8 cellular contexts compared by ENCODE assay signal in genomic region chr21:33916200-33916567, GRCh38. TPM values are rescaled to one million over a fixed set of nuclear protein-coding genes. Genes with fewer than 3 reads are reported as not detected.
DNase-seq lines count a peak whose midpoint lies in the region; ATAC-seq, FAIRE-seq and TF ChIP-seq lines count a peak whose summit lies in the region.

No MANE protein-coding gene starts in this region.

- no peak overlapping the region for H2BK120ac ChIP-seq in mesenchymal stem cell (ENCODE audit: low read depth, low read length)

- peak overlapping the region; percentile 54 for H2AK5ac ChIP-seq in mesenchymal stem cell (ENCODE audit: low read length, severe bottlenecking)

- H3K4me2 ChIP-seq in A549 (peak overlapping the region; percentile 73), mesenchymal stem cell (ENCODE audit: low read length, poor library complexity, severe bottlenecking) (peak overlapping the region; percentile 82)

- CTCF ChIA-PET in A549 (lab: Yijun Ruan, JAX) = no interaction called here

- peak overlapping the region; percentile 97 for H3K9ac ChIP-seq in mesenchymal stem cell (ENCODE audit: low read length)

- H3K27ac ChIP-seq in A549 = peak overlapping the region; percentile 61 to 96
- H3K27ac ChIP-seq in body of pancreas = peak overlapping the region in 3 of 4 donors; percentile 68 to 84 (median 75)
- no peak overlapping the region for H3K27ac ChIP-seq in mesenchymal stem cell (ENCODE audit: low read length, poor library complexity, severe bottlenecking)

- peaks cover 8% of the 10 kb centered on the region; the same call in 1 of the 3 replicates for H3K4me1 ChIP-seq in A549
- H3K4me1 ChIP-seq in body of pancreas = peaks cover 17% of the 10 kb centered on the region
- H3K4me1 ChIP-seq in mesenchymal stem cell (ENCODE audit: control insufficient read depth, insufficient read depth, low read depth, low read length) = peaks cover 2% of the 10 kb centered on the region

- peak overlapping the region in 1 of 2 experiments; percentile 77 for H3K4ac ChIP-seq in mesenchymal stem cell (ENCODE audit: low read depth in 1 of 2, low read length in 2 of 2)

- peak overlapping the region; percentile 18 for H2AFZ ChIP-seq in mesenchymal stem cell (ENCODE audit: low read depth, low read length)

- ATAC-seq in A549 = peak in 1 of 2 experiments; percentile 6; a peak in 2 of 6 replicates
- no peak for ATAC-seq in body of pancreas
- no peak for ATAC-seq in GM19397 (IDR thresholded peaks at IDR 0.05; ENCODE audit: unreplicated experiment)

- H3K27me3 ChIP-seq in body of pancreas = no peaks in the 10 kb centered on the region
- no peaks in the 10 kb centered on the region for H3K27me3 ChIP-seq in mesenchymal stem cell (ENCODE audit: control insufficient read depth in 1 of 2, insufficient read depth in 1 of 2, low read length in 2 of 2)

- FAIRE-seq in A549 (lab: Jason Lieb, UNC) = no peak

- peak overlapping the region; percentile 37 to 78 for H3K18ac ChIP-seq in mesenchymal stem cell (ENCODE audit: low read depth in 1 of 2, low read length in 2 of 2)

- H3K27ac Mint-ChIP-seq in HFFc6 = peak overlapping the region; percentile 77

- peak overlapping the region; percentile 99 for H3K4me3 Mint-ChIP-seq in HFFc6

- TF ChIP-seq CTCF in A549 (IDR thresholded peaks at IDR 0.05) = no peak
- no peak for TF ChIP-seq CTCF in HFFc6 (IDR thresholded peaks at IDR 0.05)
- no peak for TF ChIP-seq CTCF in body of pancreas (IDR thresholded peaks at IDR 0.05)

- DNase-seq in A549 (ENCODE audit: low read depth in 1 of 2, low spot score in 1 of 2) = no peak
- no peak for DNase-seq in HFFc6
- DNase-seq in body of pancreas = no peak
- no peak for DNase-seq in mesenchymal stem cell
- no peak for DNase-seq in AML-193 (lab: John Stamatoyannopoulos, UW)
- DNase-seq in HUDEP-2 (lab: John Stamatoyannopoulos, UW; ENCODE audit: unreplicated experiment in 76 of 76) = no peak
- no peak for DNase-seq in GF-D8 (lab: John Stamatoyannopoulos, UW)

- H2BK5ac ChIP-seq in mesenchymal stem cell (ENCODE audit: low read depth, low read length, poor library complexity, severe bottlenecking) = no peak overlapping the region

- intact Hi-C loops in body of pancreas (cut with DNase I) = loop anchor here (10.0 kb wide), 1 partner anchor 709 kb away; no protein-coding TSS in a partner anchor

- peaks cover 12% of the 10 kb centered on the region for H3K79me1 ChIP-seq in mesenchymal stem cell (replicated peaks; ENCODE audit: low read length, poor library complexity, severe bottlenecking)

- POLR2A ChIA-PET in A549 (lab: Yijun Ruan, JAX) = no interaction called here

- H3K9me3 ChIP-seq in A549 (no peaks in the 10 kb centered on the region), body of pancreas (no peaks in the 10 kb centered on the region), mesenchymal stem cell (ENCODE audit: control insufficient read depth, low read length) (no peaks in the 10 kb centered on the region)

- H3K4me1 Mint-ChIP-seq in HFFc6 (ENCODE audit: low read depth) = peaks cover 21% of the 10 kb centered on the region

- no peak overlapping the region for H2BK15ac ChIP-seq in mesenchymal stem cell (ENCODE audit: low read depth, poor library complexity, severe bottlenecking)

- TF ChIP-seq EP300 in A549 (IDR thresholded peaks at IDR 0.05) = no peak

- peaks cover 19% of the 10 kb centered on the region for H3K36me3 Mint-ChIP-seq in HFFc6 (ENCODE audit: low read depth)

- 38% methylated on average over 5 of the region's 5 CpGs for WGBS in A549 (ENCODE audit: missing lambda C conversion rate)
- WGBS in body of pancreas, 2 donors = 55% methylated on average over 5 of the region's 5 CpGs
- 96% methylated on average over 3 of the region's 5 CpGs for WGBS in mesenchymal stem cell

- H3K36me3 ChIP-seq in body of pancreas (replicated peaks in 1 of 2; ENCODE audit: insufficient read depth in 1 of 2, low read depth in 2 of 2) (peaks cover 0 to 3% of the 10 kb centered on the region in 2 donors), mesenchymal stem cell (ENCODE audit: control insufficient read depth in 1 of 2, insufficient read depth in 2 of 2, low read depth in 1 of 2, low read length in 2 of 2) (peaks cover 3 to 24% of the 10 kb centered on the region in 2 experiments)

- H4K8ac ChIP-seq in mesenchymal stem cell (ENCODE audit: low read length) = peak overlapping the region; percentile 81

- TF ChIP-seq POLR2A in A549 (IDR thresholded peaks at IDR 0.05; ENCODE audit: low read length) (no peak), body of pancreas (IDR thresholded peaks at IDR 0.05) (no peak)

- H3K4me3 ChIP-seq in A549 = peak overlapping the region; percentile 60
- H3K4me3 ChIP-seq in body of pancreas = no peak overlapping the region
- H3K4me3 ChIP-seq in mesenchymal stem cell (ENCODE audit: insufficient read depth in 1 of 2, low read depth in 1 of 2, low read length in 2 of 2) = peak overlapping the region in 1 of 2 experiments; percentile 99

- no peaks in the 10 kb centered on the region for H3K27me3 Mint-ChIP-seq in HFFc6 (ENCODE audit: insufficient read depth)

- no peaks in the 10 kb centered on the region for H3K9me3 Mint-ChIP-seq in HFFc6

- TF ChIP-seq RAD21 in A549 (conservative IDR thresholded peaks at IDR 0.05 in 1 of 2, IDR thresholded peaks at IDR 0.05 in 1 of 2) = no peak

- no peak overlapping the region for H3K23ac ChIP-seq in mesenchymal stem cell (ENCODE audit: low read length in 2 of 2)

- no peak overlapping the region for H3K14ac ChIP-seq in mesenchymal stem cell (ENCODE audit: low read length in 2 of 2)

- H2BK12ac ChIP-seq in mesenchymal stem cell (ENCODE audit: low read length in 2 of 2) = no peak overlapping the region

- H4K91ac ChIP-seq in mesenchymal stem cell (ENCODE audit: low read length) = no peak overlapping the region

TF ChIP-seq in A549, 52 proteins besides CTCF, POLR2A, EP300 and RAD21:
- no peak for TF ChIP-seq KDM1A (IDR thresholded peaks at IDR 0.05; ENCODE audit: low read depth)
- 0 out of 3 replicates have a peak, but pooled peaks have one; percentile 4 for TF ChIP-seq BCL3 (IDR thresholded peaks at IDR 0.05)

RNA-seq across cellular contexts. Expression of gene ATP5PO, which starts 0.6 kb away (rescaled TPM):
- polyA plus RNA-seq in A549 (2011; rRNA removed) (252 and 266 TPM in 2 replicates), A549 (2017; fragmentation: RNase III; extraction: RNeasy Plus Mini Kit Qiagen cat#74134 plus additional on column Dnase treatment) (143 to 150 TPM (median 143 TPM) in 3 replicates)
- 123 and 140 TPM in 2 replicates for polyA plus RNA-seq in A549 (2012; cell fraction: cytosol; rRNA removed)
- polyA plus RNA-seq in A549 (2012; cell fraction: nucleus; rRNA removed) = 39.5 and 61.9 TPM in 2 replicates
- 38.3 and 40.8 TPM in 2 replicates for polyA minus RNA-seq in A549 (2011; rRNA and poly(A)+ RNA removed)
- total RNA-seq in HFFc6 (2021; fragmentation: NEBNext Ultra II Directional; extraction: Animal tissue kit (Norgen Biotek cat#: 25700)) = 100 to 1,000 TPM; 175 to 206 (median 192) TPM
- 10 to 100 TPM; 79.1 to 85.0 TPM for total RNA-seq in body of pancreas
- polyA plus RNA-seq in mesenchymal stem cell (2013, experiment 1 of 2) = 332 TPM
- polyA plus RNA-seq in mesenchymal stem cell (2013, experiment 2 of 2) = 334 TPM
